ENCODE assay signal across 1 cellular context in the genomic region with DNA sequence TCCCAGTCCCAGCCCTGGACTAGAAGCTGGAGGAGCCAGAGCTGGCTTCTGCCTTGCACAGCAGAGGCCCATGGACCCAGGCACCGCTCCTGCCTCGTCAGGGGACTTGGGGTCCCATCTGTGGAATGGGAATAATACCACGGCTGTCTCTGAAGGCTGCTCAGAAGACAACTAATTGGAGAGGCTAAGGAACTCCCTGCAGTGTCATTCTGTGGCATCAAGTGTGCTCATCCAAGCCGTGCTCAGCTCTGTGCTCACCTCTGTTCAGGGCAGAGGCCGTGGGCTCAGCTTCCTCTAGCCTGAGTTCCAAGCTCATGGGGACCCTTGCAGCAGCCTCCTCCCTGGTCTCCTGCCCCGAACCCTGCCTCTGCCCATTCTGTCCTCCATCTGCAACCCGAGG.
TF ChIP-seq lines count a peak whose summit lies in the region.

No MANE protein-coding gene starts in this region.

TF ChIP-seq in HepG2, 621 proteins besides CTCF, POLR2A, EP300 and RAD21:
- TF ChIP-seq YY1 (IDR thresholded peaks at IDR 0.05; ENCODE audit: insufficient read depth, insufficient replicate concordance, low read depth, low read length) (no peak), GLI4 (CRISPR knock-in tag; IDR thresholded peaks at IDR 0.05; ENCODE audit: borderline replicate concordance) (no peak), SAFB2 (CRISPR knock-in tag; IDR thresholded peaks at IDR 0.05; ENCODE audit: borderline replicate concordance, low read depth) (no peak), ZIK1 (CRISPR knock-in tag; IDR thresholded peaks at IDR 0.05; ENCODE audit: borderline replicate concordance, low read depth) (no peak), ZKSCAN8 (CRISPR knock-in tag; IDR thresholded peaks at IDR 0.05; ENCODE audit: borderline replicate concordance) (no peak), ZNF747 (CRISPR knock-in tag; IDR thresholded peaks at IDR 0.05; ENCODE audit: borderline replicate concordance) (no peak), ZNF329 (CRISPR knock-in tag; IDR thresholded peaks at IDR 0.05; ENCODE audit: low read depth) (no peak), LCORL (IDR thresholded peaks at IDR 0.05) (no peak), LCORL (CRISPR knock-in tag; IDR thresholded peaks at IDR 0.05) (no peak), MEF2D (CRISPR knock-in tag; IDR thresholded peaks at IDR 0.05) (no peak)
- TF ChIP-seq, protein P1, sequence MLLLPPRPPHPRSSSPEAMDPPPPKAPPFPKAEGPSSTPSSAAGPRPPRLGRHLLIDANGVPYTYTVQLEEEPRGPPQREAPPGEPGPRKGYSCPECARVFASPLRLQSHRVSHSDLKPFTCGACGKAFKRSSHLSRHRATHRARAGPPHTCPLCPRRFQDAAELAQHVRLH (CRISPR knock-in tag; IDR thresholded peaks at IDR 0.05; ENCODE audit: borderline replicate concordance, low read depth), result no peak
